10 cellular contexts compared by ENCODE assay signal in the genomic region with DNA sequence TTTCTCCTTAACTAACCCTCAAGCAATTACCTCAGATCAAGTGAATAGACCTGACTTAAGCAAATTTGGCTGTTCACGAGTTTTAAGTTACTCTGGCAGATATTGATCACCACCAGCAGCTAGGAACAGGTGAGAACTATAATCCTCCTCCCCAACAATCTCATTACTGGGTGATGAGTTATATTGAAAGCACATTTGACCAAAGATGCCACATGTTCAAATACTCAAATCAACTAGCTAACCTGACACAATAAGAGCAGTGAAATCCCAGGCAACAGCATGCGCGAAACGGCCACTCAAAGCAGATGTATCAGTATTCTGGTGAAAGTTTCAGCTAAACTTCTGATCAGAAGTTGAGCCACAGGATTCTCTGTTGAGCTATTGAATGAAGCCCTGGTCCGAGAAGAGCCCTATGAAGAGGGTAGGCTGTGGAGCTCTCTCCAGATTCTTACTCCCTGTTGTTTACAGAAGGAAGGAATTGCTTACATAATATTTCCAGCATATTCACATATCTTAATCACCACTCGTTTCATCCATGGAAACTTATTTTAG. TPM values are rescaled to one million over a fixed set of nuclear protein-coding genes. Genes with fewer than 3 reads are reported as not detected.
A peak's percentile ranks its signal among the peaks of the same experiment; 100 is the strongest.
DNase-seq lines count a peak whose midpoint lies in the region; ATAC-seq and TF ChIP-seq lines count a peak whose summit lies in the region.
"Had no signal": no experiment of that assay in that cellular context is flagged by ENCODE, and none has a peak within 500 bp of the region (broad histone marks: within the 10 kb centered on the region; RNA-seq: fewer than 3 reads in every experiment).

No MANE protein-coding gene starts in this region.

- no peak for TF ChIP-seq POLR2A in prostate gland (IDR thresholded peaks at IDR 0.05)

- H2AK5ac ChIP-seq in mesenchymal stem cell (ENCODE audit: low read length, severe bottlenecking), result no peak overlapping the region

- H3K18ac ChIP-seq in mesenchymal stem cell (ENCODE audit: low read depth in 1 of 2, low read length in 2 of 2), result peak overlapping the region; percentile 74 to 76

- peaks cover 2% of the 10 kb centered on the region for H3K9me3 Mint-ChIP-seq in neural progenitor cell
- H3K9me3 Mint-ChIP-seq: dendritic cell treated with granulocyte-macrophage colony-stimulating factor and Interleukin-4, amounts not matched to agents 40 ng/mL and 50 ng/mL, for 4 days had no signal

- H2AFZ ChIP-seq in mesenchymal stem cell (ENCODE audit: low read depth, low read length), result no peak overlapping the region
- H2AFZ ChIP-seq in neural progenitor cell (replicated peaks), result no peak overlapping the region
- H2AFZ ChIP-seq: parathyroid adenoma had no signal

- no peaks in the 10 kb centered on the region for H3K27me3 ChIP-seq in mesenchymal stem cell (ENCODE audit: control insufficient read depth in 1 of 2, insufficient read depth in 1 of 2, low read length in 2 of 2)
- H3K27me3 ChIP-seq in neural progenitor cell, result no peaks in the 10 kb centered on the region
- H3K27me3 ChIP-seq in prostate gland (replicated peaks; ENCODE audit: insufficient read depth), result no peaks in the 10 kb centered on the region

- H3K9ac ChIP-seq in mesenchymal stem cell (ENCODE audit: low read length) (peak overlapping the region; percentile 80), neural progenitor cell (no peak overlapping the region)
- H3K9ac ChIP-seq: parathyroid adenoma had no signal

- peak overlapping the region in 1 of 2 experiments; percentile 32 for H3K4ac ChIP-seq in mesenchymal stem cell (ENCODE audit: low read depth in 1 of 2, low read length in 2 of 2)

- H3K4me3 Mint-ChIP-seq in neural progenitor cell, result no peak overlapping the region
- H3K4me3 Mint-ChIP-seq: dendritic cell treated with granulocyte-macrophage colony-stimulating factor and Interleukin-4, amounts not matched to agents 40 ng/mL and 50 ng/mL, for 4 days had no signal

- H3K4me3 ChIP-seq in mesenchymal stem cell (ENCODE audit: insufficient read depth in 1 of 2, low read depth in 1 of 2, low read length in 2 of 2), result peak overlapping the region in 1 of 2 experiments; percentile 15
- no peak overlapping the region for H3K4me3 ChIP-seq in neural progenitor cell
- H3K4me3 ChIP-seq in prostate gland, result no peak overlapping the region

- no peaks in the 10 kb centered on the region for H3K36me3 Mint-ChIP-seq in neural progenitor cell

- peaks cover 4% of the 10 kb centered on the region for H3K9me3 ChIP-seq in mesenchymal stem cell (ENCODE audit: control insufficient read depth, low read length)
- H3K9me3 ChIP-seq in neural progenitor cell (ENCODE audit: low read depth), result no peaks in the 10 kb centered on the region
- H3K9me3 ChIP-seq in prostate gland, result no peaks in the 10 kb centered on the region

- H3K4me1 Mint-ChIP-seq in neural progenitor cell, result peaks cover 8% of the 10 kb centered on the region

- TF ChIP-seq CTCF in neural progenitor cell (IDR thresholded peaks at IDR 0.05) (no peak), prostate gland (IDR thresholded peaks at IDR 0.05) (no peak)

- no peak overlapping the region for H2BK15ac ChIP-seq in mesenchymal stem cell (ENCODE audit: low read depth, poor library complexity, severe bottlenecking)

- 15% methylated on average over 6 of the region's 6 CpGs for WGBS in mesenchymal stem cell
- WGBS in prostate gland, result 58% methylated on average over 6 of the region's 6 CpGs

- peak overlapping the region in 1 of 2 experiments; percentile 45 for H2BK12ac ChIP-seq in mesenchymal stem cell (ENCODE audit: low read length in 2 of 2)

- H3K79me1 ChIP-seq in mesenchymal stem cell (replicated peaks; ENCODE audit: low read length, poor library complexity, severe bottlenecking), result no peaks in the 10 kb centered on the region

- no peaks in the 10 kb centered on the region for H3F3A ChIP-seq in neural progenitor cell (ENCODE audit: low read depth)

- DNase-seq in mesenchymal stem cell (no peak), neural progenitor cell (ENCODE audit: low spot score) (no peak), AG20443 (ENCODE audit: low spot score) (no peak), NCI-H2081 (lab: John Stamatoyannopoulos, UW) (no peak), prostate gland (ENCODE audit: low spot score) (no peak)

- peaks cover 2% of the 10 kb centered on the region for H3K27me3 Mint-ChIP-seq in neural progenitor cell (ENCODE audit: insufficient read depth, low read depth)
- H3K27me3 Mint-ChIP-seq: dendritic cell treated with granulocyte-macrophage colony-stimulating factor and Interleukin-4, amounts not matched to agents 40 ng/mL and 50 ng/mL, for 4 days had no signal

- peak overlapping the region; percentile 54 for H2BK120ac ChIP-seq in mesenchymal stem cell (ENCODE audit: low read depth, low read length)

- H3K36me3 ChIP-seq in mesenchymal stem cell (ENCODE audit: control insufficient read depth in 1 of 2, insufficient read depth in 2 of 2, low read depth in 1 of 2, low read length in 2 of 2), result no peaks in the 10 kb centered on the region
- no peaks in the 10 kb centered on the region for H3K36me3 ChIP-seq in neural progenitor cell
- H3K36me3 ChIP-seq in prostate gland, result no peaks in the 10 kb centered on the region

- H3K27ac ChIP-seq in mesenchymal stem cell (ENCODE audit: low read length, poor library complexity, severe bottlenecking) (peak overlapping the region; percentile 55), neural progenitor cell (no peak overlapping the region), prostate gland (no peak overlapping the region)
- H3K27ac ChIP-seq: parathyroid adenoma had no signal

- H3K4me2 ChIP-seq in mesenchymal stem cell (ENCODE audit: low read length, poor library complexity, severe bottlenecking) (no peak overlapping the region), neural progenitor cell (no peak overlapping the region)

- no peak overlapping the region for H2BK5ac ChIP-seq in mesenchymal stem cell (ENCODE audit: low read depth, low read length, poor library complexity, severe bottlenecking)

- no peak overlapping the region for H4K8ac ChIP-seq in mesenchymal stem cell (ENCODE audit: low read length)

- no peak overlapping the region for H3K23ac ChIP-seq in mesenchymal stem cell (ENCODE audit: low read length in 2 of 2)

- H3K79me2 ChIP-seq in neural progenitor cell (ENCODE audit: low read depth), result no peaks in the 10 kb centered on the region
- H3K79me2 ChIP-seq: parathyroid adenoma had no signal

- intact Hi-C loops in prostate gland (cut with DNase I), result no loop called here

- H4K91ac ChIP-seq in mesenchymal stem cell (ENCODE audit: low read length), result no peak overlapping the region

- H3K4me1 ChIP-seq in mesenchymal stem cell (ENCODE audit: control insufficient read depth, insufficient read depth, low read depth, low read length), result peaks cover 7% of the 10 kb centered on the region
- no peaks in the 10 kb centered on the region for H3K4me1 ChIP-seq in neural progenitor cell
- no peaks in the 10 kb centered on the region for H3K4me1 ChIP-seq in prostate gland (replicated peaks)
- H3K4me1 ChIP-seq: parathyroid adenoma had no signal

- no peak overlapping the region for H3K14ac ChIP-seq in mesenchymal stem cell (ENCODE audit: low read length in 2 of 2)

- no peak overlapping the region for H3K27ac Mint-ChIP-seq in neural progenitor cell
- H3K27ac Mint-ChIP-seq: dendritic cell treated with granulocyte-macrophage colony-stimulating factor and Interleukin-4, amounts not matched to agents 40 ng/mL and 50 ng/mL, for 4 days had no signal

- H4K20me1 ChIP-seq in neural progenitor cell (ENCODE audit: low read depth), result no peaks in the 10 kb centered on the region

- ATAC-seq in GM18519 (IDR thresholded peaks at IDR 0.05; ENCODE audit: low FRiP score, unreplicated experiment), result peak; percentile 78
- ATAC-seq in GM21576 (IDR thresholded peaks at IDR 0.05; ENCODE audit: unreplicated experiment), result peak; percentile 57
- ATAC-seq in HG03521 (IDR thresholded peaks at IDR 0.05; ENCODE audit: unreplicated experiment), result peak; percentile 75

RNA-seq across cellular contexts. Expression of a gene that starts 52.6 kb away (rescaled TPM):
- polyA plus RNA-seq in mesenchymal stem cell (2013, experiment 1 of 2), result 281 TPM
- 300 TPM for polyA plus RNA-seq in mesenchymal stem cell (2013, experiment 2 of 2)
- total RNA-seq in neural progenitor cell (ENCODE audit: low replicate concordance), result 0.19 and 1.2 TPM in 2 replicates
- total RNA-seq in prostate gland, result 100 to 1,000 TPM in 1 of 2 donors, 10 to 100 TPM in 1; 54.0 to 114 TPM

Comparison
In these comparisons a context has a peak if more than half of its experiments do, and no peak if none do; other contexts are left out.
1. RNA of a gene that starts 52.6 kb away (total RNA-seq): 54.0 to 114 TPM in prostate gland; 0.19 to 1.2 TPM in neural progenitor cell; every median in the first group is over 10 times any median in the second.
2. Peak in every context shown above with its lines, with median percentiles within 50 percentile points of each other: ATAC-seq.